ENCODE assay signal across 22 cellular contexts in the genomic region with DNA sequence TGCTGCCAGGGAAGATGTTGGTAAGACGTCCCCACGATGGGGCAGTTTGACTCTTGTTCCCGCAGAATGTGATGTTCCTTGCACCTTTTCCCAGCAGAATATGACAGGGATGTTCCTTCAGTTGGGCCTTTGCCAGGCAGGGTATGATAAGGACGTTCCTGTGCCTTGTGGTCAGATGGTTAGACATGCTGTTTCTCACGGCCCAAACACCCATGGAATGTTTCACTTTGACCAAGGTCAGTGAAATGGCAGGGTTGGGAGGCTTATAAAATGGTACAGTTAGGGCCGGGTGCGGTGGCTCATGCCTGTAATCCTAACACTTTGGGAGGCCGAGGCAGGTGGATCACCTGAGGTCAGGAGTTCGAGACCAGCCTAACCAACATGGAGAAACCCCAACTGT.
DNase-seq lines count a peak whose midpoint lies in the region; ATAC-seq, FAIRE-seq and TF ChIP-seq lines count a peak whose summit lies in the region.
"Had no signal": no experiment of that assay in that cellular context is flagged by ENCODE, and none has a peak within 500 bp of the region (broad histone marks: within the 10 kb centered on the region; RNA-seq: fewer than 3 reads in every experiment).

No MANE protein-coding gene starts in this region.

- no peak overlapping the region for H3K27ac ChIP-seq in brain microvascular endothelial cell
- H3K27ac ChIP-seq: BLaER1, gastrocnemius medialis, pancreas, suprapubic skin had no signal

- DNase-seq in EL = peak; percentile 92
- peak; percentile 25 for DNase-seq in HTR-8/SVneo (ENCODE audit: insufficient read length, low spot score)
- DNase-seq in brain microvascular endothelial cell = peak; percentile 89
- peak; percentile 43 for DNase-seq in non-pigmented ciliary epithelial cell (ENCODE audit: low read depth)
- no peak for DNase-seq in NCI-H146 (lab: John Stamatoyannopoulos, UW)
- DNase-seq: activated CD4-positive, alpha-beta T cell treated with anti-CD3 and anti-CD28 coated beads for 1 hour; activated effector memory CD4-positive, alpha-beta T cell treated with Interleukin-2 at 50 U/mL for 16 hours; amniotic stem cell; DMS 273 treated with DMSO at 0.1 percent for 48 hours; gastrocnemius medialis; naive B cell; NCI-H1930; NCI-H446 treated with DMSO at 0.1 percent for 48 hours; pancreas; SHP77 treated with DMSO at 0.1 percent for 48 hours; stimulated activated CD4-positive, alpha-beta T cell treated with anti-CD3 and anti-CD28 coated beads, Interleukin-4, amount 100 ng/mL, for 24 hours had no signal

- no peak overlapping the region for H3K4me3 ChIP-seq in brain microvascular endothelial cell (ENCODE audit: low read depth, low read length)
- H3K4me3 ChIP-seq: BLaER1, gastrocnemius medialis, HAP-1, pancreas, suprapubic skin had no signal

- ATAC-seq in GM21786 (IDR thresholded peaks at IDR 0.05; ENCODE audit: unreplicated experiment) (no peak), HG02763 (IDR thresholded peaks at IDR 0.05; ENCODE audit: unreplicated experiment) (no peak)
- ATAC-seq: gastrocnemius medialis, pancreas had no signal

- in situ Hi-C loops in brain microvascular endothelial cell (cut with HindIII; ENCODE audit: low pct_ligation_motif_present, low sequenced_read_pairs) = no loop called here

- TF ChIP-seq CTCF in brain microvascular endothelial cell (IDR thresholded peaks at IDR 0.05; ENCODE audit: low read depth, low read length, missing control alignments) = no peak

- H3K27me3 ChIP-seq in brain microvascular endothelial cell (replicated peaks) = no peaks in the 10 kb centered on the region
- H3K27me3 ChIP-seq: BLaER1, gastrocnemius medialis, pancreas had no signal

- no peaks in the 10 kb centered on the region for H3K36me3 ChIP-seq in brain microvascular endothelial cell (replicated peaks)
- H3K36me3 ChIP-seq: BLaER1, gastrocnemius medialis, HAP-1, pancreas, suprapubic skin had no signal

- peak; percentile 83 for FAIRE-seq in HTR-8/SVneo (lab: Jason Lieb, UNC)
- FAIRE-seq: colon, pancreas had no signal
